ENCODE assay signal across 1 cellular context in the genomic region with DNA sequence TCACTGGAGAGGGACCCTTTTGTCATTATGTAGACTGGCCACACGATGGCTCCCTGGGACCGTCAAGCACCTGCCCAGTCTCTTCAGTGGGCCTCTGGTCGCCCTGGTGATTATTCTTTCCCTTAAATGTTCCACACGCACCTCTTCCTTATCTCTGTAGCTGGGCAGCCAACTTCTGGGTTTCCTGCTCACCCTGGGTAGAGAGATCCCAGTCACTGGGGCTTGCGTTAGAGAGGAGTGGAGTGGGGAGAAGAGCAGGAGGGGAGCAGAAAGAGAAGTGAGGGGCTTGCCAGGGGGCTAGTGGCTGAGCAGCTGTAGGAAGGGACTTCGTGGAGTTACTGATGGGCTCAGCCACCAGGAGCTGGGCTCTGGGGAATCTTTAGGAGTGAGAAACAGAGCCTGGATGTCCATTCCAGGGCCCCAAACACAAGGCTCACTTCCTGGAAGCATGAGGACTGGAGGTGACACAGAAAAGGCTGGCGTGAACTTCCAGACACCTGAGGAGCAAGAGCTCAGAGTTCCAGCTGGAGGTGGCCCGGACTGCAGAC.
TF ChIP-seq lines count a peak whose summit lies in the region.

No MANE protein-coding gene starts in this region.

TF ChIP-seq in H1, 55 proteins besides CTCF, POLR2A, EP300 and RAD21 (continued from another document):
- no peak for TF ChIP-seq RXRA (IDR thresholded peaks at IDR 0.05; ENCODE audit: insufficient read depth, low read depth, low read length)
- no peak for TF ChIP-seq RBBP5 (IDR thresholded peaks at IDR 0.05; ENCODE audit: borderline replicate concordance, low read depth, low read length)
- TF ChIP-seq GTF2F1 (IDR thresholded peaks at IDR 0.05; ENCODE audit: borderline replicate concordance, low read depth, low read length), result no peak
- TF ChIP-seq, protein P1, sequence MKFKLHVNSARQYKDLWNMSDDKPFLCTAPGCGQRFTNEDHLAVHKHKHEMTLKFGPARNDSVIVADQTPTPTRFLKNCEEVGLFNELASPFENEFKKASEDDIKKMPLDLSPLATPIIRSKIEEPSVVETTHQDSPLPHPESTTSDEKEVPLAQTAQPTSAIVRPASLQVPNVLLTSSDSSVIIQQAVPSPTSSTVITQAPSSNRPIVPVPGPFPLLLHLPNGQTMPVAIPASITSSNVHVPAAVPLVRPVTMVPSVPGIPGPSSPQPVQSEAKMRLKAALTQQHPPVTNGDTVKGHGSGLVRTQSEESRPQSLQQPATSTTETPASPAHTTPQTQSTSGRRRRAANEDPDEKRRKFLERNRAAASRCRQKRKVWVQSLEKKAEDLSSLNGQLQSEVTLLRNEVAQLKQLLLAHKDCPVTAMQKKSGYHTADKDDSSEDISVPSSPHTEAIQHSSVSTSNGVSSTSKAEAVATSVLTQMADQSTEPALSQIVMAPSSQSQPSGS (IDR thresholded peaks at IDR 0.05; ENCODE audit: low read length), result no peak
- TF ChIP-seq PHF8 (conservative IDR thresholded peaks at IDR 0.05; ENCODE audit: low read depth, low read length), result no peak
- TF ChIP-seq SIRT6 (IDR thresholded peaks at IDR 0.05; ENCODE audit: low read length), result no peak
- no peak for TF ChIP-seq CBX8 (IDR thresholded peaks at IDR 0.05; ENCODE audit: borderline replicate concordance, low read depth, low read length)
TF ChIP-seq in H1: peak in this region for 0.
